Comparison of ENCODE assay signal across 17 cellular contexts in genomic region chr9:120482424-120483186, GRCh38.
DNase-seq lines count a peak whose midpoint lies in the region; ATAC-seq, FAIRE-seq and TF ChIP-seq lines count a peak whose summit lies in the region.
"Had no signal": no experiment of that assay in that cellular context is flagged by ENCODE, and none has a peak within 500 bp of the region (broad histone marks: within the 10 kb centered on the region; RNA-seq: fewer than 3 reads in every experiment).

No MANE protein-coding gene starts in this region.

- H3F3A ChIP-seq in smooth muscle cell (ENCODE audit: low read depth): no peaks in the 10 kb centered on the region

- no peaks in the 10 kb centered on the region for H3K27me3 ChIP-seq in astrocyte (ENCODE audit: insufficient read depth, low read length)
- no peaks in the 10 kb centered on the region for H3K27me3 ChIP-seq in smooth muscle cell (ENCODE audit: low read depth)
- H3K27me3 ChIP-seq: upper lobe of right lung had no signal

- H4K20me1 ChIP-seq in astrocyte (ENCODE audit: insufficient read depth, low read length) (no peaks in the 10 kb centered on the region), smooth muscle cell (ENCODE audit: low read depth) (no peaks in the 10 kb centered on the region)

- H3K4me1 ChIP-seq in astrocyte (ENCODE audit: insufficient read depth, low read length): peaks cover 12% of the 10 kb centered on the region
- H3K4me1 ChIP-seq in smooth muscle cell (ENCODE audit: low read depth): no peaks in the 10 kb centered on the region

- no peaks in the 10 kb centered on the region for H3K79me2 ChIP-seq in astrocyte (ENCODE audit: insufficient read depth, low read length)
- H3K79me2 ChIP-seq in smooth muscle cell (ENCODE audit: low read depth): no peaks in the 10 kb centered on the region

- no peak overlapping the region for H3K4me3 Mint-ChIP-seq in T-helper 1 cell treated with Interleukin-12 subunit alpha and Interleukin-12 subunit beta and Interleukin-4 antibody, amounts not matched to agents 30 μg/mL and 1 μg/mL, for 36 hours
- no peak overlapping the region for H3K4me3 Mint-ChIP-seq in astrocyte (ENCODE audit: unreplicated experiment)
- H3K4me3 Mint-ChIP-seq in natural killer cell treated with Interleukin-12 subunit alpha and Interleukin-12 subunit beta and Interleukin-15 and Interleukin-18, amount 100 ng/mL, for 72 hours: no peak overlapping the region
- H3K4me3 Mint-ChIP-seq: CD4-positive, alpha-beta T cell; immature natural killer cell; stimulated activated memory B cell treated with anti-CD40 and anti-IgM and Interleukin-4, amounts not matched to agents 10 μg/mL and 1 μg/mL and 100 μg/mL, for 72 hours had no signal

- peaks cover 19% of the 10 kb centered on the region for H3K36me3 Mint-ChIP-seq in T-helper 1 cell treated with Interleukin-12 subunit alpha and Interleukin-12 subunit beta and Interleukin-4 antibody, amounts not matched to agents 30 μg/mL and 1 μg/mL, for 36 hours (ENCODE audit: low read depth)
- peaks cover 9% of the 10 kb centered on the region for H3K36me3 Mint-ChIP-seq in astrocyte (ENCODE audit: low read depth, unreplicated experiment)
- H3K36me3 Mint-ChIP-seq in natural killer cell treated with Interleukin-12 subunit alpha and Interleukin-12 subunit beta and Interleukin-15 and Interleukin-18, amount 100 ng/mL, for 72 hours: peaks cover 29% of the 10 kb centered on the region

- H3K9me3 ChIP-seq in astrocyte (ENCODE audit: insufficient read depth, low read depth, low read length) (no peaks in the 10 kb centered on the region), smooth muscle cell (replicated peaks; ENCODE audit: low read depth) (no peaks in the 10 kb centered on the region)
- H3K9me3 ChIP-seq: A549, upper lobe of right lung had no signal

- H2AFZ ChIP-seq in astrocyte (ENCODE audit: low read depth, low read length) (no peak overlapping the region), smooth muscle cell (ENCODE audit: low read depth) (no peak overlapping the region)

- H3K4me2 ChIP-seq in astrocyte (ENCODE audit: low read length): no peak overlapping the region
- no peak overlapping the region for H3K4me2 ChIP-seq in smooth muscle cell
- H3K4me2 ChIP-seq: A549 had no signal

- H3K36me3 ChIP-seq in astrocyte (ENCODE audit: insufficient read depth, low read length) (peaks cover 9% of the 10 kb centered on the region), smooth muscle cell (ENCODE audit: low read depth) (no peaks in the 10 kb centered on the region)

- 76% methylated on average over 9 of the region's 9 CpGs for WGBS in smooth muscle cell (ENCODE audit: low lambda C conversion rate)

- no peak overlapping the region for H3K4me3 ChIP-seq in astrocyte (ENCODE audit: insufficient read depth, low read depth, low read length)
- H3K4me3 ChIP-seq in smooth muscle cell: no peak overlapping the region
- H3K4me3 ChIP-seq: A549, upper lobe of right lung had no signal

- H3K4me1 Mint-ChIP-seq in T-helper 1 cell treated with Interleukin-12 subunit alpha and Interleukin-12 subunit beta and Interleukin-4 antibody, amounts not matched to agents 30 μg/mL and 1 μg/mL, for 36 hours (ENCODE audit: low read depth): no peaks in the 10 kb centered on the region
- H3K4me1 Mint-ChIP-seq in astrocyte (ENCODE audit: low read depth, unreplicated experiment): no peaks in the 10 kb centered on the region
- H3K4me1 Mint-ChIP-seq in natural killer cell treated with Interleukin-12 subunit alpha and Interleukin-12 subunit beta and Interleukin-15 and Interleukin-18, amount 100 ng/mL, for 72 hours (ENCODE audit: low read depth in 2 of 2): peaks cover 0 to 5% of the 10 kb centered on the region in 2 donors
- H3K4me1 Mint-ChIP-seq: immature natural killer cell had no signal

- no peak overlapping the region for H3K9ac ChIP-seq in astrocyte (ENCODE audit: low read length)
- H3K9ac ChIP-seq in smooth muscle cell (ENCODE audit: low read depth): no peak overlapping the region

- H3K27me3 Mint-ChIP-seq in T-helper 1 cell treated with Interleukin-12 subunit alpha and Interleukin-12 subunit beta and Interleukin-4 antibody, amounts not matched to agents 30 μg/mL and 1 μg/mL, for 36 hours (ENCODE audit: low read depth): no peaks in the 10 kb centered on the region
- no peaks in the 10 kb centered on the region for H3K27me3 Mint-ChIP-seq in astrocyte (ENCODE audit: low read depth, unreplicated experiment)
- H3K27me3 Mint-ChIP-seq in natural killer cell treated with Interleukin-12 subunit alpha and Interleukin-12 subunit beta and Interleukin-15 and Interleukin-18, amount 100 ng/mL, for 72 hours: no peaks in the 10 kb centered on the region
- H3K27me3 Mint-ChIP-seq: CD4-positive, alpha-beta T cell; stimulated activated memory B cell treated with anti-CD40 and anti-IgM and Interleukin-4, amounts not matched to agents 10 μg/mL and 1 μg/mL and 100 μg/mL, for 72 hours had no signal

- DNase-seq in T-helper 1 cell: no peak
- DNase-seq in astrocyte (ENCODE audit: low read depth): peak; percentile 86
- peak; percentile 26 for DNase-seq in left cardiac atrium
- no peak for DNase-seq in smooth muscle cell (lab: John Stamatoyannopoulos, UW; ENCODE audit: unreplicated experiment)
- DNase-seq in HuH-7 (ENCODE audit: low spot score): no peak
- DNase-seq in natural killer cell treated with Interleukin-12 subunit alpha and Interleukin-12 subunit beta and Interleukin-15 and Interleukin-18, amount 100 ng/mL, for 72 hours (ENCODE audit: low spot score): no peak
- no peak for DNase-seq in Ammon's horn (ENCODE audit: low spot score)
- DNase-seq: activated naive CD4-positive, alpha-beta T cell treated with anti-CD3 and anti-CD28 coated beads, Interleukin-2, amount 50 U/mL, for 16 hours; CD4-positive, alpha-beta T cell; DND-41; H7; immature natural killer cell; upper lobe of right lung had no signal

- intact Hi-C loops in left cardiac atrium (cut with DNase I): no loop called here

- H3K9me3 Mint-ChIP-seq in T-helper 1 cell treated with Interleukin-12 subunit alpha and Interleukin-12 subunit beta and Interleukin-4 antibody, amounts not matched to agents 30 μg/mL and 1 μg/mL, for 36 hours: no peaks in the 10 kb centered on the region
- no peaks in the 10 kb centered on the region for H3K9me3 Mint-ChIP-seq in astrocyte (ENCODE audit: unreplicated experiment)
- no peaks in the 10 kb centered on the region for H3K9me3 Mint-ChIP-seq in natural killer cell treated with Interleukin-12 subunit alpha and Interleukin-12 subunit beta and Interleukin-15 and Interleukin-18, amount 100 ng/mL, for 72 hours
- H3K9me3 Mint-ChIP-seq: CD4-positive, alpha-beta T cell; immature natural killer cell; stimulated activated memory B cell treated with anti-CD40 and anti-IgM and Interleukin-4, amounts not matched to agents 10 μg/mL and 1 μg/mL and 100 μg/mL, for 72 hours had no signal

- ATAC-seq in left cardiac atrium: peak; percentile 36 to 71
- no peak for ATAC-seq in natural killer cell treated with Interleukin-12 subunit alpha and Interleukin-12 subunit beta and Interleukin-15 and Interleukin-18, amount 100 ng/mL, for 72 hours
- ATAC-seq: A549; stimulated activated memory B cell treated with anti-CD40 and anti-IgM and Interleukin-4, amounts not matched to agents 10 μg/mL and 1 μg/mL and 100 μg/mL, for 72 hours had no signal

- H3K27ac ChIP-seq in astrocyte (ENCODE audit: low read depth, low read length) (no peak overlapping the region), smooth muscle cell (ENCODE audit: low read depth) (peak overlapping the region; percentile 43)
- H3K27ac ChIP-seq: upper lobe of right lung had no signal

- TF ChIP-seq CTCF in astrocyte (IDR thresholded peaks at IDR 0.05; ENCODE audit: insufficient read depth, low read depth, low read length): no peak
- TF ChIP-seq CTCF in smooth muscle cell (IDR thresholded peaks at IDR 0.05; ENCODE audit: borderline replicate concordance, insufficient read depth, poor library complexity, severe bottlenecking): no peak

- H3K27ac Mint-ChIP-seq in T-helper 1 cell treated with Interleukin-12 subunit alpha and Interleukin-12 subunit beta and Interleukin-4 antibody, amounts not matched to agents 30 μg/mL and 1 μg/mL, for 36 hours: peak overlapping the region; percentile 59
- H3K27ac Mint-ChIP-seq in astrocyte (ENCODE audit: unreplicated experiment): no peak overlapping the region
- no peak overlapping the region for H3K27ac Mint-ChIP-seq in natural killer cell treated with Interleukin-12 subunit alpha and Interleukin-12 subunit beta and Interleukin-15 and Interleukin-18, amount 100 ng/mL, for 72 hours
- H3K27ac Mint-ChIP-seq: CD4-positive, alpha-beta T cell; immature natural killer cell; stimulated activated memory B cell treated with anti-CD40 and anti-IgM and Interleukin-4, amounts not matched to agents 10 μg/mL and 1 μg/mL and 100 μg/mL, for 72 hours had no signal

- FAIRE-seq in astrocyte (lab: Jason Lieb, UNC): no peak
- FAIRE-seq: A549, bronchial epithelial cell had no signal

Comparison
In these comparisons a context has a peak if more than half of its experiments do, and no peak if none do; other contexts are left out.
1. DNase-seq: peak in astrocyte (single experiment) and left cardiac atrium (single experiment); none in T-helper 1 cell (0 of 5), smooth muscle cell (single experiment), HuH-7 (single experiment), natural killer cell treated with Interleukin-12 subunit alpha and Interleukin-12 subunit beta and Interleukin-15 and Interleukin-18, amount 100 ng/mL, for 72 hours (single experiment) and Ammon's horn (single experiment).
2. ATAC-seq: peak in left cardiac atrium (2 of 2); none in natural killer cell treated with Interleukin-12 subunit alpha and Interleukin-12 subunit beta and Interleukin-15 and Interleukin-18, amount 100 ng/mL, for 72 hours (0 of 2).